Comparison of ENCODE assay signal across 1 cellular context in the genomic region with DNA sequence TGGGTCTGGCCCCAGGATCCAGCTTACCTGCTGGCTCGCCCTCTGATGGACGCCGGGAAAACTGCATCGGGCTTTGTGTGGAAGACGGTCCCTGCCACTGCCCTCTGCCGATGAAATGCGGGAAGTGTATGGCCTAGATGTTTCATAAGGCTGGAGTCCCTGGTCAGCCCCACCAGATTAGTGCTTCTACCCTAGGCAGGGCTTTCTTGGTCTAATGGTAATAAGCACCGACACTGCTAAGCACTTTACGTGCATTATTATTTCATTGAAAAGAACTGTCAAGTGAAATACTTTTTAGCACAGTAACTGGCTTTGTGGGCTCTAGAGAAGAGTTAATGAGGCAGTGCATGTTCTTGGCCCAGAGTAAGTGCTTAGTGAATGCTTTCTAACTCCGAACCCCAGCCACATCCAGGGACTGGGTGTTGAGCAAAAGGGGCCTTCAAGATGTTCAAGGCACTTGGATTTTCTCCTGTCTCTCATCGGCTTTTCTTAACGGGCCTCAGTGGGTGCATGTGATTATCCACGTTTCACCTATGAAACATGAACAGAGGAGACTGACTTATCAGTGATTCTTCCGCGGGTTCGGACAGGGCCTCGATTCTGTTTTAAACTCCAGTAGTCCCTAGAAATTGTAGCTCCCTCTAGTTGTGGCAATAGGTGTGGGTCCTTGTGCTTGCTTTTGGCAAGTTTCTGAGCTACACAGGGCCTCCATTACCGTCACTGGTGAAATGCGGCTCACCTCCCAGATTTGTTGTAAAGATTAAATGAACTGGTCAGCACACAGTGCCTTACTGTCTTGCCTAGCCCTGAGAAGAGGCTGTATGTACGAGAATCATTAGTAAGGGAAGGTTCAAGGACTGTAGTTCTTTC.
TF ChIP-seq lines count a peak whose summit lies in the region.

No MANE protein-coding gene starts in this region.

TF ChIP-seq in GM12878, 131 proteins besides CTCF, POLR2A, EP300 and RAD21 (continues in another document):
- 0 out of 2 replicates have a peak, but pooled peaks have one; percentile 42 for TF ChIP-seq SMAD5 (IDR thresholded peaks at IDR 0.05; ENCODE audit: low read depth)
- no peak for TF ChIP-seq ZNF24 (IDR thresholded peaks at IDR 0.05)
- 0 out of 2 replicates have a peak, but pooled peaks have one; percentile 25 for TF ChIP-seq ZBED1 (IDR thresholded peaks at IDR 0.05; ENCODE audit: borderline replicate concordance)
- no peak for TF ChIP-seq SPI1 (IDR thresholded peaks at IDR 0.05; ENCODE audit: borderline replicate concordance, insufficient read depth, low read depth, low read length)
- 0 out of 2 replicates have a peak, but pooled peaks have one; percentile 39 for TF ChIP-seq CBX5 (IDR thresholded peaks at IDR 0.05; ENCODE audit: low read depth)
- TF ChIP-seq RB1 (IDR thresholded peaks at IDR 0.05; ENCODE audit: borderline replicate concordance), result peak; percentile 48; the same call in 1 of the 2 replicates
- TF ChIP-seq CBFB (IDR thresholded peaks at IDR 0.05; ENCODE audit: low read depth), result 0 out of 2 replicates have a peak, but pooled peaks have one; percentile 15
- TF ChIP-seq, protein P1, sequence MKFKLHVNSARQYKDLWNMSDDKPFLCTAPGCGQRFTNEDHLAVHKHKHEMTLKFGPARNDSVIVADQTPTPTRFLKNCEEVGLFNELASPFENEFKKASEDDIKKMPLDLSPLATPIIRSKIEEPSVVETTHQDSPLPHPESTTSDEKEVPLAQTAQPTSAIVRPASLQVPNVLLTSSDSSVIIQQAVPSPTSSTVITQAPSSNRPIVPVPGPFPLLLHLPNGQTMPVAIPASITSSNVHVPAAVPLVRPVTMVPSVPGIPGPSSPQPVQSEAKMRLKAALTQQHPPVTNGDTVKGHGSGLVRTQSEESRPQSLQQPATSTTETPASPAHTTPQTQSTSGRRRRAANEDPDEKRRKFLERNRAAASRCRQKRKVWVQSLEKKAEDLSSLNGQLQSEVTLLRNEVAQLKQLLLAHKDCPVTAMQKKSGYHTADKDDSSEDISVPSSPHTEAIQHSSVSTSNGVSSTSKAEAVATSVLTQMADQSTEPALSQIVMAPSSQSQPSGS (IDR thresholded peaks at IDR 0.05; ENCODE audit: low read length), result peak; percentile 1; the same call in 1 of the 2 replicates
- no peak for TF ChIP-seq SUPT20H (IDR thresholded peaks at IDR 0.05; ENCODE audit: borderline replicate concordance, control insufficient read depth, low read depth, low read length)
- TF ChIP-seq CREM (IDR thresholded peaks at IDR 0.05; ENCODE audit: low read depth), result no peak
- peak; percentile 41; the same call in 1 of the 2 replicates for TF ChIP-seq IKZF1 (conservative IDR thresholded peaks at IDR 0.05)
- 0 out of 2 replicates have a peak, but pooled peaks have one; percentile 13 for TF ChIP-seq BACH1 (IDR thresholded peaks at IDR 0.05; ENCODE audit: borderline replicate concordance)
- TF ChIP-seq RELA (IDR thresholded peaks at IDR 0.05; ENCODE audit: borderline replicate concordance, partially characterized antibody), result peak; percentile 43
- TF ChIP-seq ZNF622 (IDR thresholded peaks at IDR 0.05), result no peak
- no peak for TF ChIP-seq SMAD1 (IDR thresholded peaks at IDR 0.05; ENCODE audit: low read depth, partially characterized antibody)
- TF ChIP-seq KLF5 (IDR thresholded peaks at IDR 0.05; ENCODE audit: partially characterized antibody), result peak; percentile 18
- peak; percentile 97; the same call in 1 of the 2 replicates for TF ChIP-seq SMARCA5 (IDR thresholded peaks at IDR 0.05)
- TF ChIP-seq NBN (IDR thresholded peaks at IDR 0.05), result peak; percentile 73; the same call in 1 of the 2 replicates
- TF ChIP-seq TAF1 (IDR thresholded peaks at IDR 0.05; ENCODE audit: borderline replicate concordance, low read depth, low read length), result no peak
- TF ChIP-seq, protein P2, sequence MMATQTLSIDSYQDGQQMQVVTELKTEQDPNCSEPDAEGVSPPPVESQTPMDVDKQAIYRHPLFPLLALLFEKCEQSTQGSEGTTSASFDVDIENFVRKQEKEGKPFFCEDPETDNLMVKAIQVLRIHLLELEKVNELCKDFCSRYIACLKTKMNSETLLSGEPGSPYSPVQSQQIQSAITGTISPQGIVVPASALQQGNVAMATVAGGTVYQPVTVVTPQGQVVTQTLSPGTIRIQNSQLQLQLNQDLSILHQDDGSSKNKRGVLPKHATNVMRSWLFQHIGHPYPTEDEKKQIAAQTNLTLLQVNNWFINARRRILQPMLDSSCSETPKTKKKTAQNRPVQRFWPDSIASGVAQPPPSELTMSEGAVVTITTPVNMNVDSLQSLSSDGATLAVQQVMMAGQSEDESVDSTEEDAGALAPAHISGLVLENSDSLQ (IDR thresholded peaks at IDR 0.05), result peak; percentile 49; the same call in 1 of the 2 replicates
- TF ChIP-seq MTA3 (IDR thresholded peaks at IDR 0.05; ENCODE audit: borderline replicate concordance, low read length), result 0 out of 2 replicates have a peak, but pooled peaks have one; percentile 27
- no peak for TF ChIP-seq WRNIP1 (IDR thresholded peaks at IDR 0.05; ENCODE audit: borderline replicate concordance, low read depth, low read length)
- TF ChIP-seq SREBF1 (IDR thresholded peaks at IDR 0.05; ENCODE audit: low read length), result no peak
- TF ChIP-seq HDGF (IDR thresholded peaks at IDR 0.05), result no peak
- TF ChIP-seq, protein P3, sequence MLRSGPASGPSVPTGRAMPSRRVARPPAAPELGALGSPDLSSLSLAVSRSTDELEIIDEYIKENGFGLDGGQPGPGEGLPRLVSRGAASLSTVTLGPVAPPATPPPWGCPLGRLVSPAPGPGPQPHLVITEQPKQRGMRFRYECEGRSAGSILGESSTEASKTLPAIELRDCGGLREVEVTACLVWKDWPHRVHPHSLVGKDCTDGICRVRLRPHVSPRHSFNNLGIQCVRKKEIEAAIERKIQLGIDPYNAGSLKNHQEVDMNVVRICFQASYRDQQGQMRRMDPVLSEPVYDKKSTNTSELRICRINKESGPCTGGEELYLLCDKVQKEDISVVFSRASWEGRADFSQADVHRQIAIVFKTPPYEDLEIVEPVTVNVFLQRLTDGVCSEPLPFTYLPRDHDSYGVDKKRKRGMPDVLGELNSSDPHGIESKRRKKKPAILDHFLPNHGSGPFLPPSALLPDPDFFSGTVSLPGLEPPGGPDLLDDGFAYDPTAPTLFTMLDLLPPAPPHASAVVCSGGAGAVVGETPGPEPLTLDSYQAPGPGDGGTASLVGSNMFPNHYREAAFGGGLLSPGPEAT (IDR thresholded peaks at IDR 0.05; ENCODE audit: low read depth), result 0 out of 2 replicates have a peak, but pooled peaks have one; percentile 17
- peak; percentile 69; the same call in 1 of the 3 replicates for TF ChIP-seq POU2F2 (IDR thresholded peaks at IDR 0.05; ENCODE audit: borderline replicate concordance, low read depth, low read length)
- TF ChIP-seq MEF2A (IDR thresholded peaks at IDR 0.05; ENCODE audit: insufficient read depth, low read depth, low read length), result no peak
- TF ChIP-seq EGR1 (IDR thresholded peaks at IDR 0.05; ENCODE audit: borderline replicate concordance in 1 of 2, low read depth in 2 of 2, low read length in 2 of 2), result no peak
- TF ChIP-seq HCFC1 (IDR thresholded peaks at IDR 0.05; ENCODE audit: low read length), result peak; percentile 30; the same call in 1 of the 2 replicates
- no peak for TF ChIP-seq RCOR1 (conservative IDR thresholded peaks at IDR 0.05; ENCODE audit: low read depth, low read length)
- no peak for TF ChIP-seq SREBF2 (IDR thresholded peaks at IDR 0.05; ENCODE audit: low read length)
- TF ChIP-seq JUND (IDR thresholded peaks at IDR 0.05; ENCODE audit: low read depth, low read length), result no peak
- TF ChIP-seq, protein P4, sequence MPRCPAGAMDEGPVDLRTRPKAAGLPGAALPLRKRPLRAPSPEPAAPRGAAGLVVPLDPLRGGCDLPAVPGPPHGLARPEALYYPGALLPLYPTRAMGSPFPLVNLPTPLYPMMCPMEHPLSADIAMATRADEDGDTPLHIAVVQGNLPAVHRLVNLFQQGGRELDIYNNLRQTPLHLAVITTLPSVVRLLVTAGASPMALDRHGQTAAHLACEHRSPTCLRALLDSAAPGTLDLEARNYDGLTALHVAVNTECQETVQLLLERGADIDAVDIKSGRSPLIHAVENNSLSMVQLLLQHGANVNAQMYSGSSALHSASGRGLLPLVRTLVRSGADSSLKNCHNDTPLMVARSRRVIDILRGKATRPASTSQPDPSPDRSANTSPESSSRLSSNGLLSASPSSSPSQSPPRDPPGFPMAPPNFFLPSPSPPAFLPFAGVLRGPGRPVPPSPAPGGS (IDR thresholded peaks at IDR 0.05; ENCODE audit: borderline replicate concordance, insufficient read depth, low read depth, low read length, poor library complexity, severe bottlenecking), result peak; percentile 55
- TF ChIP-seq POLR2AphosphoS2 (IDR thresholded peaks at IDR 0.05; ENCODE audit: low read depth, low read length), result peak; percentile 59; the same call in 1 of the 2 replicates
- TF ChIP-seq CHD2 (IDR thresholded peaks at IDR 0.05; ENCODE audit: borderline replicate concordance, low read depth, low read length), result 0 out of 2 replicates have a peak, but pooled peaks have one; percentile 33
- no peak for TF ChIP-seq MYB (IDR thresholded peaks at IDR 0.05; ENCODE audit: borderline replicate concordance, low read depth, low read length)
- TF ChIP-seq BHLHE40 (IDR thresholded peaks at IDR 0.05; ENCODE audit: borderline replicate concordance in 1 of 2, low read depth in 2 of 2, low read length in 1 of 2), result peak; percentile 39 to 49; a peak in 2 of 4 replicates
- TF ChIP-seq JUNB (IDR thresholded peaks at IDR 0.05), result no peak
- TF ChIP-seq DPF2 (IDR thresholded peaks at IDR 0.05), result no peak
- TF ChIP-seq, protein P5, sequence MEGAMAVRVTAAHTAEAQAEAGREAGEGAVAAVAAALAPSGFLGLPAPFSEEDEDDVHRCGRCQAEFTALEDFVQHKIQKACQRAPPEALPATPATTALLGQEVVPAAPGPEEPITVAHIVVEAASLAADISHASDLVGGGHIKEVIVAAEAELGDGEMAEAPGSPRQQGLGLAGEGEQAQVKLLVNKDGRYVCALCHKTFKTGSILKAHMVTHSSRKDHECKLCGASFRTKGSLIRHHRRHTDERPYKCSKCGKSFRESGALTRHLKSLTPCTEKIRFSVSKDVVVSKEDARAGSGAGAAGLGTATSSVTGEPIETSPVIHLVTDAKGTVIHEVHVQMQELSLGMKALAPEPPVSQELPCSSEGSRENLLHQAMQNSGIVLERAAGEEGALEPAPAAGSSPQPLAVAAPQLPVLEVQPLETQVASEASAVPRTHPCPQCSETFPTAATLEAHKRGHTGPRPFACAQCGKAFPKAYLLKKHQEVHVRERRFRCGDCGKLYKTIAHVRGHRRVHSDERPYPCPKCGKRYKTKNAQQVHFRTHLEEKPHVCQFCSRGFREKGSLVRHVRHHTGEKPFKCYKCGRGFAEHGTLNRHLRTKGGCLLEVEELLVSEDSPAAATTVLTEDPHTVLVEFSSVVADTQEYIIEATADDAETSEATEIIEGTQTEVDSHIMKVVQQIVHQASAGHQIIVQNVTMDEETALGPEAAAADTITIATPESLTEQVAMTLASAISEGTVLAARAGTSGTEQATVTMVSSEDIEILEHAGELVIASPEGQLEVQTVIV (IDR thresholded peaks at IDR 0.05; ENCODE audit: borderline replicate concordance, partially characterized antibody), result no peak
- no peak for TF ChIP-seq ATF7 (IDR thresholded peaks at IDR 0.05; ENCODE audit: low read depth)
- TF ChIP-seq, protein P6, sequence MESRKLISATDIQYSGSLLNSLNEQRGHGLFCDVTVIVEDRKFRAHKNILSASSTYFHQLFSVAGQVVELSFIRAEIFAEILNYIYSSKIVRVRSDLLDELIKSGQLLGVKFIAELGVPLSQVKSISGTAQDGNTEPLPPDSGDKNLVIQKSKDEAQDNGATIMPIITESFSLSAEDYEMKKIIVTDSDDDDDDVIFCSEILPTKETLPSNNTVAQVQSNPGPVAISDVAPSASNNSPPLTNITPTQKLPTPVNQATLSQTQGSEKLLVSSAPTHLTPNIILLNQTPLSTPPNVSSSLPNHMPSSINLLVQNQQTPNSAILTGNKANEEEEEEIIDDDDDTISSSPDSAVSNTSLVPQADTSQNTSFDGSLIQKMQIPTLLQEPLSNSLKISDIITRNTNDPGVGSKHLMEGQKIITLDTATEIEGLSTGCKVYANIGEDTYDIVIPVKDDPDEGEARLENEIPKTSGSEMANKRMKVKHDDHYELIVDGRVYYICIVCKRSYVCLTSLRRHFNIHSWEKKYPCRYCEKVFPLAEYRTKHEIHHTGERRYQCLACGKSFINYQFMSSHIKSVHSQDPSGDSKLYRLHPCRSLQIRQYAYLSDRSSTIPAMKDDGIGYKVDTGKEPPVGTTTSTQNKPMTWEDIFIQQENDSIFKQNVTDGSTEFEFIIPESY (IDR thresholded peaks at IDR 0.05), result no peak
- TF ChIP-seq FOXM1 (IDR thresholded peaks at IDR 0.05; ENCODE audit: low read depth, low read length), result peak; percentile 53; the same call in 1 of the 2 replicates
- TF ChIP-seq, protein P7, sequence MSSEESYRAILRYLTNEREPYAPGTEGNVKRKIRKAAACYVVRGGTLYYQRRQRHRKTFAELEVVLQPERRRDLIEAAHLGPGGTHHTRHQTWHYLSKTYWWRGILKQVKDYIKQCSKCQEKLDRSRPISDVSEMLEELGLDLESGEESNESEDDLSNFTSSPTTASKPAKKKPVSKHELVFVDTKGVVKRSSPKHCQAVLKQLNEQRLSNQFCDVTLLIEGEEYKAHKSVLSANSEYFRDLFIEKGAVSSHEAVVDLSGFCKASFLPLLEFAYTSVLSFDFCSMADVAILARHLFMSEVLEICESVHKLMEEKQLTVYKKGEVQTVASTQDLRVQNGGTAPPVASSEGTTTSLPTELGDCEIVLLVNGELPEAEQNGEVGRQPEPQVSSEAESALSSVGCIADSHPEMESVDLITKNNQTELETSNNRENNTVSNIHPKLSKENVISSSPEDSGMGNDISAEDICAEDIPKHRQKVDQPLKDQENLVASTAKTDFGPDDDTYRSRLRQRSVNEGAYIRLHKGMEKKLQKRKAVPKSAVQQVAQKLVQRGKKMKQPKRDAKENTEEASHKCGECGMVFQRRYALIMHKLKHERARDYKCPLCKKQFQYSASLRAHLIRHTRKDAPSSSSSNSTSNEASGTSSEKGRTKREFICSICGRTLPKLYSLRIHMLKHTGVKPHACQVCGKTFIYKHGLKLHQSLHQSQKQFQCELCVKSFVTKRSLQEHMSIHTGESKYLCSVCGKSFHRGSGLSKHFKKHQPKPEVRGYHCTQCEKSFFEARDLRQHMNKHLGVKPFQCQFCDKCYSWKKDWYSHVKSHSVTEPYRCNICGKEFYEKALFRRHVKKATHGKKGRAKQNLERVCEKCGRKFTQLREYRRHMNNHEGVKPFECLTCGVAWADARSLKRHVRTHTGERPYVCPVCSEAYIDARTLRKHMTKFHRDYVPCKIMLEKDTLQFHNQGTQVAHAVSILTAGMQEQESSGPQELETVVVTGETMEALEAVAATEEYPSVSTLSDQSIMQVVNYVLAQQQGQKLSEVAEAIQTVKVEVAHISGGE (CRISPR knock-in tag; IDR thresholded peaks at IDR 0.05), result no peak
- 0 out of 2 replicates have a peak, but pooled peaks have one; percentile 54 for TF ChIP-seq SIN3A (IDR thresholded peaks at IDR 0.05; ENCODE audit: low read depth, low read length)
- TF ChIP-seq, protein P8, sequence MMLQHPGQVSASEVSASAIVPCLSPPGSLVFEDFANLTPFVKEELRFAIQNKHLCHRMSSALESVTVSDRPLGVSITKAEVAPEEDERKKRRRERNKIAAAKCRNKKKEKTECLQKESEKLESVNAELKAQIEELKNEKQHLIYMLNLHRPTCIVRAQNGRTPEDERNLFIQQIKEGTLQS (IDR thresholded peaks at IDR 0.05; ENCODE audit: borderline replicate concordance, extremely low read depth, low read depth, low read length), result peak; percentile 49; the same call in 1 of the 2 replicates
- peak; percentile 82 for TF ChIP-seq ZNF207 (IDR thresholded peaks at IDR 0.05; ENCODE audit: borderline replicate concordance)
